In genomic region chr5:164360589-164360988, GRCh38 we compare ENCODE assay signal across 1 cellular context.
TF ChIP-seq lines count a peak whose summit lies in the region.

No MANE protein-coding gene starts in this region.

TF ChIP-seq in K562, 482 proteins besides CTCF, POLR2A, EP300 and RAD21 (continued from another document):
- TF ChIP-seq CLOCK (CRISPR knock-in tag; IDR thresholded peaks at IDR 0.05; ENCODE audit: borderline replicate concordance) = no peak
- peak; percentile 23 for TF ChIP-seq TBP (optimal IDR thresholded peaks at IDR 0.05; ENCODE audit: low read depth, low read length)
- TF ChIP-seq AFF1 (IDR thresholded peaks at IDR 0.05; ENCODE audit: low read depth in 1 of 2, partially characterized antibody in 2 of 2) = peak in 1 of 2 experiments; percentile 55
- TF ChIP-seq FOS (IDR thresholded peaks at IDR 0.05; ENCODE audit: extremely low read depth, insufficient read length) = peak; percentile 14
- peak; percentile 54; the same call in 1 of the 2 replicates for TF ChIP-seq CXXC5 (CRISPR knock-in tag; IDR thresholded peaks at IDR 0.05)
- TF ChIP-seq BCL6 (CRISPR knock-in tag; IDR thresholded peaks at IDR 0.05) = no peak
- TF ChIP-seq HMG20A (CRISPR knock-in tag; conservative IDR thresholded peaks at IDR 0.05) = no peak
- peak; percentile 63 for TF ChIP-seq ATF7 (IDR thresholded peaks at IDR 0.05)
- TF ChIP-seq PML (IDR thresholded peaks at IDR 0.05; ENCODE audit: low read length) = peak; percentile 54; the same call in 1 of the 2 replicates
- TF ChIP-seq STAT5A (IDR thresholded peaks at IDR 0.05; ENCODE audit: borderline replicate concordance, low read length) = 0 out of 2 replicates have a peak, but pooled peaks have one; percentile 4
- peak; percentile 97 for TF ChIP-seq ETV5 (CRISPR knock-in tag; IDR thresholded peaks at IDR 0.05; ENCODE audit: low read depth)
- peak; percentile 80 for TF ChIP-seq ARID1B (IDR thresholded peaks at IDR 0.05)
- peak; percentile 53 for TF ChIP-seq RBFOX2 (IDR thresholded peaks at IDR 0.05; ENCODE audit: low read depth, low read length)
- peak; percentile 88 for TF ChIP-seq JUND (IDR thresholded peaks at IDR 0.05; ENCODE audit: borderline replicate concordance, low read depth, low read length)
- peak; percentile 87; the same call in 2 of the 3 replicates for TF ChIP-seq JUND (tag; IDR thresholded peaks at IDR 0.05; ENCODE audit: borderline replicate concordance, low read depth, low read length)
- TF ChIP-seq ZNF592 (IDR thresholded peaks at IDR 0.05) = peak; percentile 80
- TF ChIP-seq ZNF449 (CRISPR knock-in tag; IDR thresholded peaks at IDR 0.05) = peak; percentile 5; the same call in 1 of the 2 replicates
- TF ChIP-seq ZNF274 (IDR thresholded peaks at IDR 0.05; ENCODE audit: borderline replicate concordance, low read depth, low read length) = no peak
- peak; percentile 80 for TF ChIP-seq ZNF584 (CRISPR knock-in tag; IDR thresholded peaks at IDR 0.05; ENCODE audit: low read depth)
- no peak for TF ChIP-seq STAT5B (CRISPR knock-in tag; IDR thresholded peaks at IDR 0.05)
- no peak for TF ChIP-seq HES1 (IDR thresholded peaks at IDR 0.05; ENCODE audit: low read depth)
- peak; percentile 84 for TF ChIP-seq ZNF175 (CRISPR knock-in tag; IDR thresholded peaks at IDR 0.05; ENCODE audit: low read depth)
- TF ChIP-seq DPF2 (IDR thresholded peaks at IDR 0.05) = peak; percentile 76
- 0 out of 4 replicates have a peak, but pooled peaks of 1 of the 2 experiments have one; percentile 50 for TF ChIP-seq ETV6 (IDR thresholded peaks at IDR 0.05; ENCODE audit: borderline replicate concordance in 1 of 2, low read depth in 2 of 2, low read length in 1 of 2)
- TF ChIP-seq ETV6 (CRISPR knock-in tag; IDR thresholded peaks at IDR 0.05; ENCODE audit: borderline replicate concordance) = no peak
- TF ChIP-seq GTF2E2 (tag; IDR thresholded peaks at IDR 0.05) = peak; percentile 37; the same call in 1 of the 2 replicates
- peak; percentile 26; the same call in 1 of the 2 replicates for TF ChIP-seq L3MBTL2 (IDR thresholded peaks at IDR 0.05)
- TF ChIP-seq TBL1XR1 (IDR thresholded peaks at IDR 0.05; ENCODE audit: low read length in 2 of 2) = peak in 1 of 2 experiments; percentile 62; a peak in 1 of 4 replicates
- TF ChIP-seq KDM2B (CRISPR knock-in tag; IDR thresholded peaks at IDR 0.05) = no peak
- TF ChIP-seq ZNF436 (CRISPR knock-in tag; IDR thresholded peaks at IDR 0.05) = no peak
- TF ChIP-seq TAL1 (IDR thresholded peaks at IDR 0.05) = peak; percentile 25
- no peak for TF ChIP-seq ZNF41 (CRISPR knock-in tag; conservative IDR thresholded peaks at IDR 0.05)
- peak; percentile 79 for TF ChIP-seq POLR2H (tag; IDR thresholded peaks at IDR 0.05; ENCODE audit: low read depth)
- no peak for TF ChIP-seq ZNF318 (IDR thresholded peaks at IDR 0.05; ENCODE audit: borderline replicate concordance in 1 of 2, low read depth in 1 of 2)
- TF ChIP-seq CREM (IDR thresholded peaks at IDR 0.05; ENCODE audit: low read depth) = 0 out of 2 replicates have a peak, but pooled peaks have one; percentile 34
- TF ChIP-seq HDAC1 (IDR thresholded peaks at IDR 0.05) = no peak
- TF ChIP-seq EP400 (IDR thresholded peaks at IDR 0.05) = peak; percentile 37; the same call in 1 of the 2 replicates
